In the genomic region with DNA sequence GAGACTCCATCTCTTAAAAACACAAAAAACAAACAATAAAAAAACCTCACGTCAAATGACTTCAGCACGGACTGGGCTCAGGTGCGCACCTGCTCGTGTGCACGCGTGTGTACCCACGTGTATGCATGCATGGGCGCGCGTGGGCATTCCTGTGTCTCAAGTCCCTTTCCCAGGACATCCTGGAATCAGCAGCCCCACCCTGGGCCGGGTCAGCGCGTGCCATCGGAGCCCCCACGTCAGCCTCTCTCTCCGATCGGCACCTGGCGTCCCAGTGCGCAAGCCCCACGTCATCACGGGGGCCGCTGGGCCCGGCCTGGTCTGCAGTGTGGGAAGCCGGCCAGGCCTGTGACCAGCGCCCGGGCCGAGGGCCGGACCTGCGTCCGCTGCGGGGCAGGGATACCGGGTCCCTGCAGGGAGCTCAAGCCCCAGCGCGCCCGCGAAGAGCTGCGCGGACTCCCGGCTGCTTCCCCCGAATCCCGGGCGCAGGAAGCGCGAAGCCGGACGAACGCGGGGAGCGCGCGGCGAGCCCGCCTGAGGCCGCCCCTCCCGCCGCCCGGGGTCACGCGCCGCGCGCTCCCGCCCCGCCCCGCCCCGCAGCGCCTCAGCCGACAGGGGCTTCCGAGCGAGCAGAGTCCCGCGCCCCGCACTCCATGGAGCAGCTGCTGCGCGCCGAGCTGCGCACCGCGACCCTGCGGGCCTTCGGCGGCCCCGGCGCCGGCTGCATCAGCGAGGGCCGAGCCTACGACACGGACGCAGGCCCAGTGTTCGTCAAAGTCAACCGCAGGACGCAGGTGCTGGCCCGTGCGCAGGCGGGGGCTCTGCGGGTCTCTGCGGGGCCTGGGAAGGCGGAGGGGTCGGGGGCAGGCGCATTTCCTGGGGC, we compare ENCODE assay signal across 8 cellular contexts. TPM values are rescaled to one million over a fixed set of nuclear protein-coding genes. Genes with fewer than 3 reads are reported as not detected.
DNase-seq lines count a peak whose midpoint lies in the region; ATAC-seq and TF ChIP-seq lines count a peak whose summit lies in the region.

TSS of gene FN3K (plus strand) at position 629 of the 880 bp plus-strand sequence. CDS start at position 651, 22 bp downstream.

- peaks cover 0 to 19% of the 10 kb centered on the region in 2 donors for H3K4me1 ChIP-seq in muscle layer of duodenum (ENCODE audit: control insufficient read depth in 1 of 2, insufficient read depth in 2 of 2, low read length in 2 of 2)
- H3K4me1 ChIP-seq in upper lobe of right lung = peaks cover 10% of the 10 kb centered on the region

- intact Hi-C loops in upper lobe of right lung (cut with DNase I) = no loop called here

- H3K27ac ChIP-seq in muscle layer of duodenum (ENCODE audit: low read length) = no peak within 1 kb of the TSS
- peak within 1 kb of the TSS; percentile 75 for H3K27ac ChIP-seq in upper lobe of right lung

- H3K27me3 ChIP-seq in muscle layer of duodenum (ENCODE audit: low read depth, low read length) (no peaks in the 10 kb centered on the region), upper lobe of right lung (no peaks in the 10 kb centered on the region)

- ATAC-seq in upper lobe of right lung (peak; percentile 80), GM21515 (IDR thresholded peaks at IDR 0.05; ENCODE audit: unreplicated experiment) (no peak)

- TF ChIP-seq CTCF in fibroblast of villous mesenchyme (IDR thresholded peaks at IDR 0.05; ENCODE audit: insufficient read depth, low read depth, low read length) = no peak
- no peak for TF ChIP-seq CTCF in upper lobe of right lung (IDR thresholded peaks at IDR 0.05)

- H3K9me3 ChIP-seq in muscle layer of duodenum (ENCODE audit: control insufficient read depth in 1 of 2, low read length in 2 of 2) = no peaks in the 10 kb centered on the region
- no peaks in the 10 kb centered on the region for H3K9me3 ChIP-seq in upper lobe of right lung

- peak; percentile 90 for DNase-seq in NCI-H2227 (lab: John Stamatoyannopoulos, UW; ENCODE audit: unreplicated experiment)
- DNase-seq in activated naive CD4-positive, alpha-beta T cell treated with Interleukin-2 at 50 U/mL for 16 hours = peak; percentile 19
- DNase-seq in fibroblast of villous mesenchyme (ENCODE audit: low read depth) = peak; percentile 82
- peak; percentile 86 for DNase-seq in upper lobe of right lung
- DNase-seq in NAMALWA (ENCODE audit: low spot score) = no peak

- peaks cover 0 to 31% of the 10 kb centered on the region in 2 donors for H3K36me3 ChIP-seq in muscle layer of duodenum (ENCODE audit: control insufficient read depth in 1 of 2, insufficient read depth in 2 of 2, low read length in 2 of 2)
- peaks cover 4% of the 10 kb centered on the region for H3K36me3 ChIP-seq in upper lobe of right lung

- H3K4me3 ChIP-seq in GM08714 (ENCODE audit: low read length) (peak within 1 kb of the TSS; percentile 26; the same call in 1 of the 2 replicates), fibroblast of villous mesenchyme (ENCODE audit: low read depth, low read length) (peak within 1 kb of the TSS; percentile 63), muscle layer of duodenum (ENCODE audit: low read depth in 1 of 2, low read length in 2 of 2) (peak within 1 kb of the TSS; percentile 55 to 85), upper lobe of right lung (peak within 1 kb of the TSS; percentile 70)

RNA-seq across cellular contexts. Expression of gene FN3K, which starts in this region (rescaled TPM):
- total RNA-seq in fibroblast of villous mesenchyme (2.2 and 2.9 TPM in 2 replicates), upper lobe of right lung (27.4 TPM)
